Comparison of ENCODE assay signal across 9 cellular contexts in genomic region chr12:94640134-94640928, GRCh38. TPM values are rescaled to one million over a fixed set of nuclear protein-coding genes. Genes with fewer than 3 reads are reported as not detected.
DNase-seq lines count a peak whose midpoint lies in the region; ATAC-seq and TF ChIP-seq lines count a peak whose summit lies in the region.
"Had no signal": no experiment of that assay in that cellular context is flagged by ENCODE, and none has a peak within 500 bp of the region (broad histone marks: within the 10 kb centered on the region; RNA-seq: fewer than 3 reads in every experiment).

No MANE protein-coding gene starts in this region.

- intact Hi-C loops in naive thymus-derived CD4-positive, alpha-beta T cell (cut with micrococcal nuclease) = loop anchor here in 1 of 2 donors (1.0 to 10.0 kb wide), 3 partner anchors 19 to 496 kb away; partner anchors contain the start of gene PLXNC1
- intact Hi-C loops in ascending aorta (cut with DNase I) (no loop called here), posterior cingulate gyrus (cut with DNase I) (loop anchor here (10.0 kb wide), 1 partner anchor 86 kb away; no protein-coding TSS in a partner anchor)

- no peak overlapping the region for H3K4me3 ChIP-seq in naive thymus-derived CD4-positive, alpha-beta T cell (ENCODE audit: low read length)
- H3K4me3 ChIP-seq in ascending aorta = no peak overlapping the region
- H3K4me3 ChIP-seq: pancreas had no signal

- CTCF ChIA-PET in naive thymus-derived CD4-positive, alpha-beta T cell (lab: Charles Lee) = no interaction called here

- no peaks in the 10 kb centered on the region for H3K4me1 ChIP-seq in naive thymus-derived CD4-positive, alpha-beta T cell (ENCODE audit: control insufficient read depth in 2 of 2, insufficient read depth in 2 of 2, low read length in 2 of 2)
- H3K4me1 ChIP-seq in ascending aorta = no peaks in the 10 kb centered on the region
- H3K4me1 ChIP-seq: pancreas had no signal

- H3K4me3 Mint-ChIP-seq in naive thymus-derived CD4-positive, alpha-beta T cell = peak overlapping the region in 1 of 10 donors; percentile 36

- no peaks in the 10 kb centered on the region for H3K9me3 ChIP-seq in naive thymus-derived CD4-positive, alpha-beta T cell (ENCODE audit: control insufficient read depth in 2 of 3, low read length in 3 of 3)
- no peaks in the 10 kb centered on the region for H3K9me3 ChIP-seq in ascending aorta
- H3K9me3 ChIP-seq: pancreas had no signal

- peaks cover 0 to 2% (median 0%) of the 10 kb centered on the region in 5 donors for H3K36me3 Mint-ChIP-seq in naive thymus-derived CD4-positive, alpha-beta T cell

- no peak for TF ChIP-seq CTCF in ascending aorta (IDR thresholded peaks at IDR 0.05)

- H3K27ac Mint-ChIP-seq in naive thymus-derived CD4-positive, alpha-beta T cell = peak overlapping the region in 2 of 9 donors; percentile 45 to 63

- peaks cover 0 to 7% of the 10 kb centered on the region in 2 donors for H3K27me3 ChIP-seq in naive thymus-derived CD4-positive, alpha-beta T cell (ENCODE audit: control insufficient read depth in 2 of 2, insufficient read depth in 2 of 2, low read length in 2 of 2)
- H3K27me3 ChIP-seq in ascending aorta = no peaks in the 10 kb centered on the region
- H3K27me3 ChIP-seq: pancreas had no signal

- H3K9me3 Mint-ChIP-seq in naive thymus-derived CD4-positive, alpha-beta T cell = peaks cover 0 to 4% (median 0%) of the 10 kb centered on the region in 11 donors

- H3K27ac ChIP-seq in naive thymus-derived CD4-positive, alpha-beta T cell (ENCODE audit: low read depth, low read length) = no peak overlapping the region
- H3K27ac ChIP-seq in ascending aorta = no peak overlapping the region
- H3K27ac ChIP-seq: pancreas had no signal

- no peaks in the 10 kb centered on the region for H3K36me3 ChIP-seq in naive thymus-derived CD4-positive, alpha-beta T cell (ENCODE audit: control insufficient read depth in 2 of 3, insufficient read depth in 3 of 3, low read length in 3 of 3)
- no peaks in the 10 kb centered on the region for H3K36me3 ChIP-seq in ascending aorta
- H3K36me3 ChIP-seq: pancreas had no signal

- ATAC-seq in GM19043 (IDR thresholded peaks at IDR 0.05; ENCODE audit: low read depth, unreplicated experiment) = peak; percentile 72
- ATAC-seq in HG03159 (IDR thresholded peaks at IDR 0.05; ENCODE audit: unreplicated experiment) = peak; percentile 66
- peak; percentile 66 for ATAC-seq in naive thymus-derived CD4-positive, alpha-beta T cell

- H3K27me3 Mint-ChIP-seq in naive thymus-derived CD4-positive, alpha-beta T cell = peaks cover 3 to 85% (median 10%) of the 10 kb centered on the region in 5 donors

- peak; percentile 84 for DNase-seq in A172 (ENCODE audit: low spot score)
- DNase-seq in activated CD4-positive, alpha-beta T cell treated with anti-CD3 and anti-CD28 coated beads, Interleukin-2, amount 50 U/mL, for 48 hours = peak; percentile 48 to 69
- peak in 1 of 9 donors; percentile 57 for DNase-seq in naive thymus-derived CD4-positive, alpha-beta T cell
- no peak for DNase-seq in NCI-H526 treated with DMSO at 0.1 percent for 48 hours (lab: John Stamatoyannopoulos, UW)
- DNase-seq in ascending aorta (ENCODE audit: low spot score in 2 of 2) = no peak
- DNase-seq in posterior cingulate gyrus = no peak

- H3K4me1 Mint-ChIP-seq in naive thymus-derived CD4-positive, alpha-beta T cell = peaks cover 10 to 35% (median 15%) of the 10 kb centered on the region in 7 donors

- POLR2A ChIA-PET in naive thymus-derived CD4-positive, alpha-beta T cell (lab: Charles Lee) = no interaction called here

RNA-seq across cellular contexts. Expression of gene TMCC3, which starts 10.0 kb away (rescaled TPM):
- total RNA-seq in A172 (2014; rRNA removed; shearing (Covaris generic)) = 0.05 and 0.12 TPM in 2 replicates
- 1 to 10 TPM in 2 of 5 experiments, under 1 TPM in 3; 0.08 to 9.7 (median 0.10) TPM for total RNA-seq in naive thymus-derived CD4-positive, alpha-beta T cell
- not detected for polyA plus RNA-seq in naive thymus-derived CD4-positive, alpha-beta T cell
- 11.0 TPM for total RNA-seq in ascending aorta

Comparison
In these comparisons a context has a peak if more than half of its experiments do, and no peak if none do; other contexts are left out.
1. DNase-seq: peak in A172 (single experiment) and activated CD4-positive, alpha-beta T cell treated with anti-CD3 and anti-CD28 coated beads, Interleukin-2, amount 50 U/mL, for 48 hours (2 of 2); none in NCI-H526 treated with DMSO at 0.1 percent for 48 hours (single experiment), ascending aorta (0 of 2) and posterior cingulate gyrus (0 of 10).
2. Peak in every context shown above with its lines, with median percentiles within 50 percentile points of each other: ATAC-seq.